In the genomic region with DNA sequence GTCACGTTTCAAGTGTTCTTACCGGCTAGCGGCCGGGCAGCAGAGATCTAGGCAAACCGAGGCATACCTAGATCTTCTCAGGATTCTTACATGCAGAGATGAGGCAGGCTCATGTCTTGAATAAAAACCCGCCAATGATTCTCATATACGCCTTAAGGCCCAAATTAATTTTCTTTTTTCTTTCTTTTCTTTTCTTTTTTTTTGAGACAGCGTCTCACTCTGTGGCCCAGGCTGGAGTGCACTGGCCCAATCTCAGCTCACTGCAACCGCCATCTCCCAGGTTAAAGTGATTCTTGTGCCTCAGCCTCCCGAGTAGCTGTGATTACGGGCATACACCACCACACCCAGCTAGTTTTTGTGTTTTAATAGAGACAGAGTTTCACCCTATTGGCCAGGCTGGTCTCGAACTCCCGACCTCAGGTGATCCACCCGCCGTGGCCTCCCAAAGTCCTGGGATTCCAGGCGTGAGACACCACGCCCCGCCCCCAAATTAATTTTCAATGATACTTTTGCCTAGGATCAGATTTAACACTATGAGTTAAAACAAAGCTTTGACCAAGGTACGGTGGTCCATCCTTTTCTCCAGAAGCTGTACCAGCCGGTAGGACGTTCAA, we compare ENCODE assay signal across 8 cellular contexts. TPM values are rescaled to one million over a fixed set of nuclear protein-coding genes. Genes with fewer than 3 reads are reported as not detected.
A peak's percentile ranks its signal among the peaks of the same experiment; 100 is the strongest.
DNase-seq lines count a peak whose midpoint lies in the region; ATAC-seq, FAIRE-seq and TF ChIP-seq lines count a peak whose summit lies in the region.

No MANE protein-coding gene starts in this region.

- POLR2A ChIA-PET in RWPE1 (lab: Yijun Ruan, JAX; ENCODE audit: low non-redundant PET) = interaction anchor here (0.7 to 1.2 kb wide), 3 partner anchors 64 to 137 kb away, joined by 3 to 7 read pairs (median 3); a partner anchor contains a TSS

- H3K27me3 Mint-ChIP-seq in Calu3 (ENCODE audit: unreplicated experiment) = no peaks in the 10 kb centered on the region

- no peak for ATAC-seq in HG03439 (IDR thresholded peaks at IDR 0.05; ENCODE audit: unreplicated experiment)

- H3K4me3 ChIP-seq in parathyroid adenoma (ENCODE audit: low read depth, low read length) = peak overlapping the region; percentile 72

- no peak overlapping the region for H3K9ac ChIP-seq in parathyroid adenoma

- TF ChIP-seq CTCF in Calu3 (IDR thresholded peaks at IDR 0.05; ENCODE audit: unreplicated experiment) (no peak), RWPE1 (conservative IDR thresholded peaks at IDR 0.05; ENCODE audit: low read depth) (no peak), parathyroid adenoma (IDR thresholded peaks at IDR 0.05) (no peak), D721Med (IDR thresholded peaks at IDR 0.05; ENCODE audit: insufficient read depth, missing control alignments) (no peak), GM13977 (IDR thresholded peaks at IDR 0.05; ENCODE audit: extremely low read depth, insufficient read depth, missing control alignments) (no peak)

- no peaks in the 10 kb centered on the region for H3K9me3 Mint-ChIP-seq in Calu3 (ENCODE audit: low read depth, unreplicated experiment)

- H3K4me3 Mint-ChIP-seq in Calu3 (ENCODE audit: low read depth, unreplicated experiment) = peak overlapping the region; percentile 82

- H3K27ac Mint-ChIP-seq in Calu3 (ENCODE audit: unreplicated experiment) = peak overlapping the region; percentile 30

- no peak for FAIRE-seq in D721Med (lab: Jason Lieb, UNC)

- BruUV-seq in Calu3 (replicated peaks; lab: Mats Ljungman, UMichigan) = no TSS peak

- peaks cover 30% of the 10 kb centered on the region for H3K36me3 Mint-ChIP-seq in Calu3 (ENCODE audit: insufficient read depth, unreplicated experiment)

- H3K9me3 ChIP-seq in parathyroid adenoma (ENCODE audit: control insufficient read depth, low read length) = no peaks in the 10 kb centered on the region

- CTCF ChIA-PET in Calu3 (lab: Charles Lee) (interaction anchor here (0.8 kb wide), 1 partner anchor 22 kb away, joined by 3 read pairs; no protein-coding TSS in a partner anchor), RWPE1 (lab: Yijun Ruan, JAX) (interaction anchor here (0.9 to 2.2 kb wide), 6 partner anchors 15 to 183 kb away, joined by 3 to 20 read pairs (median 6); no protein-coding TSS in a partner anchor)

- in situ Hi-C loops in GM13977 (cut with MboI; ENCODE audit: low pct_unique_long_range_greater_than_20kb, low sequenced_read_pairs, unreplicated experiment) = no loop called here

- H3K27ac ChIP-seq in RWPE1 (peak overlapping the region; percentile 92), parathyroid adenoma (peak overlapping the region; percentile 69)

- H3K4me2 ChIP-seq in parathyroid adenoma (ENCODE audit: low read length) = peak overlapping the region; percentile 88

- no peaks in the 10 kb centered on the region for H3K4me1 Mint-ChIP-seq in Calu3 (ENCODE audit: low read depth, unreplicated experiment)

- TF ChIP-seq POLR2A in erythroblast (IDR thresholded peaks at IDR 0.05; ENCODE audit: low read length) = no peak

- H3K4me1 ChIP-seq in parathyroid adenoma = no peaks in the 10 kb centered on the region

- no peaks in the 10 kb centered on the region for H3K27me3 ChIP-seq in parathyroid adenoma (ENCODE audit: control insufficient read depth, insufficient read depth, low read length)

- no peak for DNase-seq in Calu3
- DNase-seq in RWPE1 (ENCODE audit: low spot score) = no peak
- DNase-seq in erythroblast (lab: John Stamatoyannopoulos, UW) = peak; percentile 39 to 41
- DNase-seq in D721Med (ENCODE audit: insufficient read length, low spot score) = no peak
- DNase-seq in NCI-H82 (lab: John Stamatoyannopoulos, UW) = no peak
- DNase-seq in GM13977 (ENCODE audit: low spot score) = no peak

- H3K36me3 ChIP-seq in parathyroid adenoma (ENCODE audit: control insufficient read depth, insufficient read depth, low read length) = no peaks in the 10 kb centered on the region

- intact Hi-C loops in Calu3 (cut with micrococcal nuclease; ENCODE audit: unreplicated experiment) = loop anchor here (1.0 to 5.0 kb wide), 2 partner anchors 29 to 76 kb away; a partner anchor contains a TSS

- no peaks in the 10 kb centered on the region for H3K79me2 ChIP-seq in parathyroid adenoma

- peak overlapping the region; percentile 93 for H2AFZ ChIP-seq in parathyroid adenoma

RNA-seq across cellular contexts. Expression of a gene that starts 1.5 kb away (rescaled TPM):
- total RNA-seq in Calu3 (2022) = 3.4 TPM in 2 replicates

Comparison
In these comparisons a context has a peak if more than half of its experiments do, and no peak if none do; other contexts are left out.
1. DNase-seq: peak in erythroblast (2 of 2); none in Calu3 (single experiment), RWPE1 (single experiment), D721Med (single experiment), NCI-H82 (single experiment) and GM13977 (single experiment).